ENCODE assay signal across 19 cellular contexts in genomic region chr3:177811111-177811510, GRCh38.
A peak's percentile ranks its signal among the peaks of the same experiment; 100 is the strongest.
DNase-seq lines count a peak whose midpoint lies in the region; ATAC-seq and TF ChIP-seq lines count a peak whose summit lies in the region.
"Had no signal": no experiment of that assay in that cellular context is flagged by ENCODE, and none has a peak within 500 bp of the region (broad histone marks: within the 10 kb centered on the region; RNA-seq: fewer than 3 reads in every experiment).

No MANE protein-coding gene starts in this region.

- H3K27ac ChIP-seq in OCI-LY3 (ENCODE audit: low read length) (no peak overlapping the region), parathyroid adenoma (peak overlapping the region; percentile 96), gastrocnemius medialis (peak overlapping the region in 2 of 4 donors; percentile 20 to 41)
- H3K27ac ChIP-seq: C4-2B, colonic mucosa, pancreas had no signal

- no peak for TF ChIP-seq POLR2A in gastrocnemius medialis (IDR thresholded peaks at IDR 0.05)

- intact Hi-C loops in gastrocnemius medialis (cut with DNase I; ENCODE audit: low total_unique reads): loop anchor here (10.0 kb wide), 2 partner anchors 616 to 766 kb away; partner anchors contain the start of gene TBL1XR1

- H2AFZ ChIP-seq in OCI-LY3 (ENCODE audit: low read depth, low read length) (no peak overlapping the region), parathyroid adenoma (peak overlapping the region; percentile 2)

- H3K4me1 ChIP-seq in OCI-LY3 (ENCODE audit: low read length): peaks cover 21% of the 10 kb centered on the region
- peaks cover 70% of the 10 kb centered on the region for H3K4me1 ChIP-seq in parathyroid adenoma
- peaks cover 10% of the 10 kb centered on the region for H3K4me1 ChIP-seq in BE2C
- H3K4me1 ChIP-seq in gastrocnemius medialis: peaks cover 3 to 27% of the 10 kb centered on the region in 2 donors
- H3K4me1 ChIP-seq: colonic mucosa had no signal

- H3K36me3 ChIP-seq in OCI-LY3 (replicated peaks; ENCODE audit: low read depth, low read length) (no peaks in the 10 kb centered on the region), parathyroid adenoma (ENCODE audit: control insufficient read depth, insufficient read depth, low read length) (peaks cover 1% of the 10 kb centered on the region), BE2C (no peaks in the 10 kb centered on the region), gastrocnemius medialis (no peaks in the 10 kb centered on the region)
- H3K36me3 ChIP-seq: colonic mucosa, pancreas, stomach had no signal

- no peaks in the 10 kb centered on the region for H4K20me1 ChIP-seq in OCI-LY3 (ENCODE audit: insufficient read depth, low read length)

- no peak overlapping the region for H3K4me3 ChIP-seq in OCI-LY3 (ENCODE audit: low read length)
- H3K4me3 ChIP-seq in parathyroid adenoma (ENCODE audit: low read depth, low read length): no peak overlapping the region
- no peak overlapping the region for H3K4me3 ChIP-seq in BE2C (ENCODE audit: low read depth, low read length)
- no peak overlapping the region for H3K4me3 ChIP-seq in gastrocnemius medialis
- H3K4me3 ChIP-seq: colonic mucosa, mucosa of descending colon, pancreas, stomach had no signal

- H3K79me2 ChIP-seq in OCI-LY3 (ENCODE audit: low read length) (no peaks in the 10 kb centered on the region), parathyroid adenoma (no peaks in the 10 kb centered on the region)

- peak; percentile 58 for DNase-seq in Caki2 (ENCODE audit: low read depth)
- DNase-seq in BE2C: no peak
- no peak for DNase-seq in NCI-H2171 (lab: John Stamatoyannopoulos, UW)
- DNase-seq in gastrocnemius medialis: no peak
- no peak for DNase-seq in activated gamma-delta T cell (lab: John Stamatoyannopoulos, UW)
- DNase-seq: activated CD8-positive, alpha-beta T cell treated with anti-CD3 and anti-CD28 coated beads, Interleukin-2, amount 10 ng/mL, durations not matched to agents 7 days and 5 days; aorta; colonic mucosa; glutamatergic neuron; mucosa of descending colon; NCI-H1694 treated with DMSO at 0.1 percent for 48 hours; NCI-H748 treated with DMSO at 0.1 percent for 48 hours; pancreas; SHP77; stomach had no signal

- peaks cover 6% of the 10 kb centered on the region for H3K27me3 ChIP-seq in OCI-LY3 (ENCODE audit: low read depth, low read length)
- no peaks in the 10 kb centered on the region for H3K27me3 ChIP-seq in parathyroid adenoma (ENCODE audit: control insufficient read depth, insufficient read depth, low read length)
- no peaks in the 10 kb centered on the region for H3K27me3 ChIP-seq in BE2C
- H3K27me3 ChIP-seq in gastrocnemius medialis: no peaks in the 10 kb centered on the region
- H3K27me3 ChIP-seq: colonic mucosa, pancreas, stomach had no signal

- H3K4me2 ChIP-seq in OCI-LY3 (ENCODE audit: low read length): peak overlapping the region; percentile 33
- peak overlapping the region; percentile 2 for H3K4me2 ChIP-seq in parathyroid adenoma (ENCODE audit: low read length)

- TF ChIP-seq CTCF in OCI-LY3 (IDR thresholded peaks at IDR 0.05; ENCODE audit: low read depth, low read length): no peak
- no peak for TF ChIP-seq CTCF in parathyroid adenoma (IDR thresholded peaks at IDR 0.05)
- no peak for TF ChIP-seq CTCF in BE2C (IDR thresholded peaks at IDR 0.05; ENCODE audit: low read depth, low read length)
- no peak for TF ChIP-seq CTCF in gastrocnemius medialis (IDR thresholded peaks at IDR 0.05 in 4 of 5, conservative IDR thresholded peaks at IDR 0.05 in 1 of 5)

- ATAC-seq in GM21447 (IDR thresholded peaks at IDR 0.05; ENCODE audit: unreplicated experiment) (peak; percentile 70), gastrocnemius medialis (no peak)
- ATAC-seq: activated CD8-positive, alpha-beta T cell treated with anti-CD3 and anti-CD28 coated beads, Interleukin-2, amount 10 ng/mL, durations not matched to agents 7 days and 5 days had no signal

- H3K9ac ChIP-seq in OCI-LY3 (ENCODE audit: low read length): no peak overlapping the region
- no peak overlapping the region for H3K9ac ChIP-seq in parathyroid adenoma

- in situ Hi-C loops in Caki2 (cut with HindIII; ENCODE audit: low pct_unique_long_range_greater_than_20kb, low sequenced_read_pairs) (no loop called here), gastrocnemius medialis (cut with MboI; ENCODE audit: low sequenced_read_pairs in 4 of 4) (no loop called here)

- no peaks in the 10 kb centered on the region for H3K9me3 ChIP-seq in OCI-LY3 (ENCODE audit: insufficient read depth, low read length)
- H3K9me3 ChIP-seq in parathyroid adenoma (ENCODE audit: control insufficient read depth, low read length): peaks cover 7% of the 10 kb centered on the region
- H3K9me3 ChIP-seq in BE2C: no peaks in the 10 kb centered on the region
- H3K9me3 ChIP-seq in gastrocnemius medialis: no peaks in the 10 kb centered on the region
- H3K9me3 ChIP-seq: colonic mucosa, mucosa of descending colon, pancreas, stomach had no signal
